In the genomic region with DNA sequence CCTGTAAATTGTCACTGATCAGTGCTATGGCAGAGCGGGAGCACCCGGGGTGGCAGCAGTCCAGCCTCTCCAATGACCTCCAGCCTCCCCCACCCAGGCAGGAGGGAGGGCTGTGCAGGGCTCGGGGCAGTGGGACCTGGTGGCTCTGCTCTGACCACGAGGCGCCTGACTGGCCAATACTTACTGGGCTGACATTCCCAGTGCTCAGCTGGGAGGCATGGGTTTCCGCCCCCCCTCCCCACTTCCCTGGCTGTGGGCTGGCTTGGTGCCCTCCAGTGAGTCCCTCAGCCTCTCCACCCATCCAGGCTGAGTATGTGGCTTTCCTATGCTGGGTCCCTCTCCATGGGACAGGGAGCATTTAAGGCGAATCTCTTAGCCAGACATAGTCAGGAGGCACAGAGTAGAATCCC, we compare ENCODE assay signal across 8 cellular contexts. TPM values are rescaled to one million over a fixed set of nuclear protein-coding genes. Genes with fewer than 3 reads are reported as not detected.
DNase-seq lines count a peak whose midpoint lies in the region; ATAC-seq, FAIRE-seq and TF ChIP-seq lines count a peak whose summit lies in the region.

No MANE protein-coding gene starts in this region.

- ATAC-seq in lung (ENCODE audit: insufficient read depth, low FRiP score) = no peak
- ATAC-seq in HG03378 (IDR thresholded peaks at IDR 0.05; ENCODE audit: unreplicated experiment) = no peak

- no peak for TF ChIP-seq POLR2A in thyroid gland (IDR thresholded peaks at IDR 0.05)

- no peaks in the 10 kb centered on the region for H3K27me3 ChIP-seq in colonic mucosa
- no peaks in the 10 kb centered on the region for H3K27me3 ChIP-seq in lung (ENCODE audit: control insufficient read depth, insufficient read depth)
- H3K27me3 ChIP-seq in thyroid gland = no peaks in the 10 kb centered on the region

- H3K27ac ChIP-seq in colonic mucosa (peak overlapping the region; percentile 88), lung (ENCODE audit: low read depth in 1 of 2, low read length in 1 of 2) (peak overlapping the region in 1 of 2 donors; percentile 99), thyroid gland (peak overlapping the region in 1 of 3 donors; percentile 50)

- DNase-seq in AG04449 (ENCODE audit: low read depth, low spot score) (no peak), NCI-H460 (ENCODE audit: extremely low read depth, low read depth) (peak; percentile 67), colonic mucosa (peak; percentile 36), lung (ENCODE audit: low spot score) (no peak), thyroid gland (peak; percentile 56 to 77), NCI-H1930 (lab: John Stamatoyannopoulos, UW) (no peak), frontal cortex (ENCODE audit: low spot score in 2 of 2) (no peak)

- WGBS in lung, 2 donors = 33 to 70% methylated on average over 7 of the region's 7 CpGs
- WGBS in thyroid gland, 2 donors = 66 to 78% methylated on average over 5 to 6 of the region's 7 CpGs

- intact Hi-C loops in colonic mucosa (cut with DNase I) (no loop called here), thyroid gland (cut with DNase I) (no loop called here)

- H3K4me3 ChIP-seq in AG04449 (ENCODE audit: low read depth, low read length) (peak overlapping the region; percentile 87), colonic mucosa (peak overlapping the region; percentile 83), lung (peak overlapping the region; percentile 96), thyroid gland (replicated peaks in 1 of 3) (peak overlapping the region in 1 of 3 donors; percentile 94)

- peak overlapping the region in 1 of 2 donors; percentile 76 for H3K9ac ChIP-seq in colonic mucosa (ENCODE audit: low read depth in 2 of 2, low read length in 2 of 2)

- FAIRE-seq in frontal cortex (lab: Jason Lieb, UNC) = no peak

- POLR2A ChIA-PET in AG04449 (lab: Yijun Ruan, JAX) = interaction anchor here (0.7 to 2.1 kb wide), 3 partner anchors 22 to 101 kb away, joined by 3 to 9 read pairs (median 3); no protein-coding TSS in a partner anchor

- TF ChIP-seq CTCF in AG04449 (IDR thresholded peaks at IDR 0.05; ENCODE audit: insufficient read depth, low read length, missing control alignments) (no peak), colonic mucosa (IDR thresholded peaks at IDR 0.05) (no peak), lung (IDR thresholded peaks at IDR 0.05; ENCODE audit: control extremely low read depth, extremely low read depth) (no peak), thyroid gland (IDR thresholded peaks at IDR 0.05) (no peak)

- H3K36me3 ChIP-seq in colonic mucosa (peaks cover 6% of the 10 kb centered on the region), lung (ENCODE audit: control insufficient read depth in 2 of 2, insufficient read depth in 2 of 2, low read length in 2 of 2) (peaks cover 0 to 24% of the 10 kb centered on the region in 2 donors), thyroid gland (peaks cover 0 to 13% of the 10 kb centered on the region in 2 donors)

- CTCF ChIA-PET in AG04449 (lab: Yijun Ruan, JAX) = interaction anchor here (5.8 kb wide), 1 partner anchor 67 kb away, joined by 52 read pairs; no protein-coding TSS in a partner anchor

- H3K4me1 ChIP-seq in colonic mucosa = peaks cover 11% of the 10 kb centered on the region
- H3K4me1 ChIP-seq in lung (ENCODE audit: control insufficient read depth in 2 of 2, insufficient read depth in 2 of 2, low read length in 2 of 2) = peaks cover 17 to 20% of the 10 kb centered on the region in 2 donors
- H3K4me1 ChIP-seq in thyroid gland = peaks cover 17 to 73% of the 10 kb centered on the region in 2 donors

- no peaks in the 10 kb centered on the region for H3K9me3 ChIP-seq in colonic mucosa
- H3K9me3 ChIP-seq in lung (ENCODE audit: control insufficient read depth in 2 of 2, insufficient read depth in 1 of 2, low read length in 1 of 2) = no peaks in the 10 kb centered on the region
- no peaks in the 10 kb centered on the region for H3K9me3 ChIP-seq in thyroid gland

RNA-seq across cellular contexts. Expression of gene SOCS3, which starts 2.7 kb away (rescaled TPM):
- 404 and 479 TPM in 2 replicates for total RNA-seq in NCI-H460 (2014; rRNA removed; shearing (Covaris generic))
- 239 and 275 TPM in 2 replicates for polyA plus RNA-seq in NCI-H460 (2014; cell fraction: nucleus; rRNA removed)
- total RNA-seq in colonic mucosa (10 to 100 TPM; 19.7 to 29.4 TPM), lung (10 to 100 TPM; 65.8 to 83.8 TPM), thyroid gland (100 to 1,000 TPM in 1 of 4 donors, 10 to 100 TPM in 2, 1 to 10 TPM in 1; 9.2 to 110 (median 33.3) TPM), frontal cortex (5.3 TPM)
- polyA plus RNA-seq in lung = 100 to 1,000 TPM; 143 to 545 TPM

RNA-seq across cellular contexts. Expression of gene PGS1, which starts 21.3 kb away (rescaled TPM):
- 27.5 and 30.5 TPM in 2 replicates for total RNA-seq in NCI-H460 (2014; rRNA removed; shearing (Covaris generic))
- polyA plus RNA-seq in NCI-H460 (2014; cell fraction: nucleus; rRNA removed) = 123 and 146 TPM in 2 replicates
- 10 to 100 TPM; 33.3 to 40.2 TPM for total RNA-seq in colonic mucosa
- total RNA-seq in lung = 100 to 1,000 TPM in 1 of 2 donors, 10 to 100 TPM in 1; 90.6 to 104 TPM
- polyA plus RNA-seq in lung = 10 to 100 TPM; 44.9 to 98.0 TPM
- total RNA-seq in thyroid gland = 10 to 100 TPM; 41.2 to 87.2 (median 69.1) TPM
- 18.8 TPM for total RNA-seq in frontal cortex

Comparison
In these comparisons a context has a peak if more than half of its experiments do, and no peak if none do; other contexts are left out.
1. DNase-seq: peak in NCI-H460 (single experiment), colonic mucosa (single experiment) and thyroid gland (2 of 2); none in AG04449 (single experiment), lung (single experiment), NCI-H1930 (0 of 2) and frontal cortex (0 of 2).